Comparison of ENCODE assay signal across 8 cellular contexts in genomic region chr1:185317886-185318310, GRCh38. TPM values are rescaled to one million over a fixed set of nuclear protein-coding genes. Genes with fewer than 3 reads are reported as not detected.
DNase-seq lines count a peak whose midpoint lies in the region; ATAC-seq, FAIRE-seq and TF ChIP-seq lines count a peak whose summit lies in the region.

No MANE protein-coding gene starts in this region.

- POLR2A ChIA-PET in activated CD4-positive, alpha-beta memory T cell treated with anti-CD3 and anti-CD28 coated beads, Interleukin-2, amount 10 ng/mL, durations not matched to agents 7 days and 5 days (lab: Charles Lee) = interaction anchor here (1.0 to 4.4 kb wide), 26 partner anchors 12 to 565 kb away, joined by 3 to 62 read pairs (median 14); partner anchors contain the start of genes NIBAN1, SWT1 and TRMT1L
- POLR2A ChIA-PET in endothelial cell of umbilical vein (lab: Charles Lee) = interaction anchor here (0.9 to 2.4 kb wide), 4 partner anchors 58 to 363 kb away, joined by 3 to 9 read pairs (median 6); no protein-coding TSS in a partner anchor

- DNase-seq in SIG-M5 treated with dmso at 0.1 percent for 504 hours (lab: John Stamatoyannopoulos, UW; ENCODE audit: unreplicated experiment) (peak; percentile 82), SIG-M5 (lab: John Stamatoyannopoulos, UW) (no peak), NCI-H2171 (lab: John Stamatoyannopoulos, UW) (peak; percentile 15), endothelial cell of umbilical vein (ENCODE audit: low read depth, low spot score) (no peak), natural killer cell (no peak)
- peak; percentile 81 for DNase-seq in activated CD4-positive, alpha-beta memory T cell treated with anti-CD3 and anti-CD28 coated beads, Interleukin-2, amount 10 ng/mL, durations not matched to agents 7 days and 5 days
- DNase-seq in stimulated activated naive CD8-positive, alpha-beta T cell treated with anti-CD3 and anti-CD28 coated beads, Interleukin-15, amount 100 ng/mL, for 72 hours = peak; percentile 72 to 86

- peaks cover 41% of the 10 kb centered on the region for H3K79me2 ChIP-seq in endothelial cell of umbilical vein (ENCODE audit: control insufficient read depth, insufficient read depth, low read length)

- H3K4me1 ChIP-seq in endothelial cell of umbilical vein (ENCODE audit: control insufficient read depth, extremely low read depth, insufficient read depth, low read length) = peaks cover 30% of the 10 kb centered on the region

- H3K4me3 ChIP-seq in endothelial cell of umbilical vein (replicated peaks in 1 of 3; ENCODE audit: insufficient read depth in 1 of 3, low read depth in 1 of 3, low read length in 3 of 3) = peak overlapping the region in 2 of 3 experiments; percentile 66 to 67

- TF ChIP-seq POLR2A in endothelial cell of umbilical vein (IDR thresholded peaks at IDR 0.05; ENCODE audit: low read depth, low read length) = no peak

- peak overlapping the region; percentile 95 for H3K4me3 Mint-ChIP-seq in activated CD4-positive, alpha-beta memory T cell treated with anti-CD3 and anti-CD28 coated beads, Interleukin-2, amount 10 ng/mL, durations not matched to agents 7 days and 5 days
- peak overlapping the region; percentile 95 for H3K4me3 Mint-ChIP-seq in natural killer cell
- H3K4me3 Mint-ChIP-seq in stimulated activated naive CD8-positive, alpha-beta T cell treated with anti-CD3 and anti-CD28 coated beads, Interleukin-15, amount 100 ng/mL, for 72 hours = peak overlapping the region; percentile 95 to 96

- ATAC-seq in HG02885 (IDR thresholded peaks at IDR 0.05; ENCODE audit: poor library complexity, unreplicated experiment) (peak; percentile 33), natural killer cell (peak in 2 of 3 donors; percentile 45 to 59)
- peak; percentile 67 for ATAC-seq in stimulated activated naive CD8-positive, alpha-beta T cell treated with anti-CD3 and anti-CD28 coated beads, Interleukin-15, amount 100 ng/mL, for 72 hours

- H3K36me3 ChIP-seq in endothelial cell of umbilical vein (ENCODE audit: control insufficient read depth in 2 of 2, extremely low read depth in 1 of 2, insufficient read depth in 2 of 2, low read length in 2 of 2) = no peaks in the 10 kb centered on the region

- peak overlapping the region; percentile 60 for H3K4me2 ChIP-seq in endothelial cell of umbilical vein (ENCODE audit: insufficient read depth, low read length)

- H2AFZ ChIP-seq in endothelial cell of umbilical vein (ENCODE audit: low read depth, low read length) = peak overlapping the region; percentile 89

- no peak for TF ChIP-seq CTCF in endothelial cell of umbilical vein (IDR thresholded peaks at IDR 0.05; ENCODE audit: extremely low read depth in 1 of 2, insufficient read depth in 1 of 2, low read depth in 1 of 2, low read length in 2 of 2)
- no peak for TF ChIP-seq CTCF in natural killer cell (IDR thresholded peaks at IDR 0.05)

- peak overlapping the region; percentile 84 for H3K9ac ChIP-seq in endothelial cell of umbilical vein (replicated peaks; ENCODE audit: extremely low read depth, insufficient read depth, low read length)

- CTCF ChIA-PET in activated CD4-positive, alpha-beta memory T cell treated with anti-CD3 and anti-CD28 coated beads, Interleukin-2, amount 10 ng/mL, durations not matched to agents 7 days and 5 days (lab: Charles Lee) = interaction anchor here (1.0 to 4.0 kb wide), 10 partner anchors 19 to 363 kb away, joined by 3 to 29 read pairs (median 6); partner anchors contain the start of gene SWT1
- CTCF ChIA-PET in endothelial cell of umbilical vein (lab: Charles Lee) = interaction anchor here (0.9 to 5.1 kb wide), 12 partner anchors 9 to 362 kb away, joined by 3 to 38 read pairs (median 4); no protein-coding TSS in a partner anchor

- H3K27me3 Mint-ChIP-seq in activated CD4-positive, alpha-beta memory T cell treated with anti-CD3 and anti-CD28 coated beads, Interleukin-2, amount 10 ng/mL, durations not matched to agents 7 days and 5 days = no peaks in the 10 kb centered on the region
- no peaks in the 10 kb centered on the region for H3K27me3 Mint-ChIP-seq in natural killer cell (ENCODE audit: low read depth in 2 of 2)
- no peaks in the 10 kb centered on the region for H3K27me3 Mint-ChIP-seq in stimulated activated naive CD8-positive, alpha-beta T cell treated with anti-CD3 and anti-CD28 coated beads, Interleukin-15, amount 100 ng/mL, for 72 hours

- H3K27ac ChIP-seq in endothelial cell of umbilical vein (ENCODE audit: insufficient read depth, low read depth, low read length) = peak overlapping the region; percentile 87

- peak overlapping the region; percentile 96 for H3K27ac Mint-ChIP-seq in activated CD4-positive, alpha-beta memory T cell treated with anti-CD3 and anti-CD28 coated beads, Interleukin-2, amount 10 ng/mL, durations not matched to agents 7 days and 5 days
- H3K27ac Mint-ChIP-seq in natural killer cell = peak overlapping the region; percentile 98 to 99
- H3K27ac Mint-ChIP-seq in stimulated activated naive CD8-positive, alpha-beta T cell treated with anti-CD3 and anti-CD28 coated beads, Interleukin-15, amount 100 ng/mL, for 72 hours = peak overlapping the region; percentile 97 to 98

- dilution Hi-C loops in endothelial cell of umbilical vein (cut with MboI; ENCODE audit: extremely low pct_ligation_motif_present, low sequenced_read_pairs) = no loop called here

- peaks cover 14% of the 10 kb centered on the region for H3K9me3 Mint-ChIP-seq in activated CD4-positive, alpha-beta memory T cell treated with anti-CD3 and anti-CD28 coated beads, Interleukin-2, amount 10 ng/mL, durations not matched to agents 7 days and 5 days
- no peaks in the 10 kb centered on the region for H3K9me3 Mint-ChIP-seq in natural killer cell
- H3K9me3 Mint-ChIP-seq in stimulated activated naive CD8-positive, alpha-beta T cell treated with anti-CD3 and anti-CD28 coated beads, Interleukin-15, amount 100 ng/mL, for 72 hours = peaks cover 11 to 13% of the 10 kb centered on the region in 2 donors

- no peaks in the 10 kb centered on the region for H3K9me1 ChIP-seq in endothelial cell of umbilical vein (replicated peaks; ENCODE audit: control insufficient read depth, extremely low read depth, insufficient read depth, low read length)

- peaks cover 46% of the 10 kb centered on the region for H3K4me1 Mint-ChIP-seq in activated CD4-positive, alpha-beta memory T cell treated with anti-CD3 and anti-CD28 coated beads, Interleukin-2, amount 10 ng/mL, durations not matched to agents 7 days and 5 days
- H3K4me1 Mint-ChIP-seq in natural killer cell = peaks cover 46 to 51% of the 10 kb centered on the region in 2 donors
- H3K4me1 Mint-ChIP-seq in stimulated activated naive CD8-positive, alpha-beta T cell treated with anti-CD3 and anti-CD28 coated beads, Interleukin-15, amount 100 ng/mL, for 72 hours = peaks cover 48% of the 10 kb centered on the region

- no TSS peak for BruUV-seq in endothelial cell of umbilical vein (replicated peaks; lab: Mats Ljungman, UMichigan)

- intact Hi-C loops in endothelial cell of umbilical vein (cut with micrococcal nuclease) = loop anchor here (1.0 to 5.0 kb wide), 13 partner anchors 49 to 894 kb away; partner anchors contain the start of genes SWT1 and TRMT1L
- intact Hi-C loops in natural killer cell (cut with micrococcal nuclease) = loop anchor here (1.0 to 10.0 kb wide), 10 partner anchors 21 to 1057 kb away; partner anchors contain the start of genes NIBAN1, ODR4, SWT1 and TPR

- H4K20me1 ChIP-seq in endothelial cell of umbilical vein (replicated peaks; ENCODE audit: control insufficient read depth, extremely low read depth, insufficient read depth, low read length) = peaks cover 16% of the 10 kb centered on the region

- no peak for FAIRE-seq in endothelial cell of umbilical vein (lab: Jason Lieb, UNC)

- H3K27me3 ChIP-seq in endothelial cell of umbilical vein (ENCODE audit: control insufficient read depth in 2 of 2, insufficient read depth in 2 of 2, low read length in 2 of 2) = no peaks in the 10 kb centered on the region

- peaks cover 57% of the 10 kb centered on the region for H3K36me3 Mint-ChIP-seq in activated CD4-positive, alpha-beta memory T cell treated with anti-CD3 and anti-CD28 coated beads, Interleukin-2, amount 10 ng/mL, durations not matched to agents 7 days and 5 days (ENCODE audit: low read depth)
- H3K36me3 Mint-ChIP-seq in natural killer cell = no peaks in the 10 kb centered on the region

- H3K9me3 ChIP-seq in endothelial cell of umbilical vein (replicated peaks; ENCODE audit: control insufficient read depth, insufficient read depth, low read length) = no peaks in the 10 kb centered on the region

TF ChIP-seq in endothelial cell of umbilical vein, 7 proteins besides CTCF, POLR2A, EP300 and RAD21:
- TF ChIP-seq GATA2 (IDR thresholded peaks at IDR 0.05; ENCODE audit: insufficient read depth, insufficient read length, low read depth, low read length) (no peak), JUN (IDR thresholded peaks at IDR 0.05; ENCODE audit: borderline replicate concordance, insufficient read depth, insufficient read length, low read depth) (no peak), POLR2AphosphoS5 (IDR thresholded peaks at IDR 0.05; ENCODE audit: insufficient read depth, low read depth, low read length) (no peak), EZH2 (IDR thresholded peaks at IDR 0.05; ENCODE audit: borderline replicate concordance, low read depth, low read length, severe bottlenecking) (no peak), FOS (IDR thresholded peaks at IDR 0.05; ENCODE audit: borderline replicate concordance, insufficient read depth, low read length) (no peak), MYC (IDR thresholded peaks at IDR 0.05; ENCODE audit: low read depth, low read length) (no peak), MAX (IDR thresholded peaks at IDR 0.05; ENCODE audit: insufficient read depth, insufficient read length) (no peak)

RNA-seq across cellular contexts. Expression of gene IVNS1ABP, which starts 0.9 kb away (rescaled TPM):
- 100 to 1,000 TPM; 136 to 144 TPM for total RNA-seq in activated CD4-positive, alpha-beta memory T cell treated with anti-CD3 and anti-CD28 coated beads, Interleukin-2, amount 10 ng/mL, durations not matched to agents 7 days and 5 days
- total RNA-seq in endothelial cell of umbilical vein (75.3 and 81.6 TPM in 2 replicates), natural killer cell (100 to 1,000 TPM; 250 to 394 (median 299) TPM)
- polyA plus RNA-seq in endothelial cell of umbilical vein = 19.9 and 26.3 TPM in 2 replicates
- polyA plus RNA-seq in endothelial cell of umbilical vein (2011; cell fraction: cytosol; rRNA removed) = 20.7 and 23.9 TPM in 2 replicates
- 239 and 296 TPM in 2 replicates for polyA plus RNA-seq in endothelial cell of umbilical vein (2011; cell fraction: nucleus; rRNA removed)
- polyA plus RNA-seq in endothelial cell of umbilical vein (2012) = 41.0 and 52.8 TPM in 2 replicates
- 68.2 and 73.9 TPM in 2 replicates for polyA minus RNA-seq in endothelial cell of umbilical vein
- 22.8 TPM for polyA minus RNA-seq in endothelial cell of umbilical vein (2011; cell fraction: cytosol; rRNA and poly(A)+ RNA removed)
- polyA minus RNA-seq in endothelial cell of umbilical vein (2011; cell fraction: nucleus; rRNA and poly(A)+ RNA removed) = 342 and 456 TPM in 2 replicates

Comparison
In these comparisons a context has a peak if more than half of its experiments do, and no peak if none do; other contexts are left out.
1. DNase-seq: peak in SIG-M5 treated with dmso at 0.1 percent for 504 hours (single experiment), NCI-H2171 (single experiment), activated CD4-positive, alpha-beta memory T cell treated with anti-CD3 and anti-CD28 coated beads, Interleukin-2, amount 10 ng/mL, durations not matched to agents 7 days and 5 days (single experiment) and stimulated activated naive CD8-positive, alpha-beta T cell treated with anti-CD3 and anti-CD28 coated beads, Interleukin-15, amount 100 ng/mL, for 72 hours (2 of 2); none in SIG-M5 (single experiment), endothelial cell of umbilical vein (single experiment) and natural killer cell (single experiment).
2. Peak in every context shown above with its lines, with median percentiles within 50 percentile points of each other: ATAC-seq, H3K27ac Mint-ChIP-seq and H3K4me3 Mint-ChIP-seq.